Comparison of ENCODE assay signal across 1 cellular context in the genomic region with DNA sequence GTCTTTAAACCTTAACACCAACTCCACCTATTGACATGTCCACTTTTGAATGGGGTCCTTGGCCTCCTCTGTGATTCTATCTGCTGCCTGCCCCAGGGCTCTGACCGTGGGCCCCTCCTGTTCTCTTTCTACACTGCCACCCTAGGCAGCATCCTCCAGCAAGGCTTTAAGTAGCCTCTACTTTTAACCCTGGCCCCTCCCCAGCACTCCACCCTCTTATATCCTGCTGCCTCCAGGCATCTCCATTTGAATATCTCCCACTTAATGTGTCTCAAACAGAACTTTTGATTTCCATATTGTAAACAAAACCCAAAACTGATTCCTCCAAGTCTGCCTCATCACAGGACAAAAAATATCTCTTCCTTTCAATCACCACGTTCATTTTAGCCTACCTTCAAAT.
TF ChIP-seq lines count a peak whose summit lies in the region.

No MANE protein-coding gene starts in this region.

TF ChIP-seq in H1, 55 proteins besides CTCF, POLR2A, EP300 and RAD21:
- no peak for TF ChIP-seq ASH2L (IDR thresholded peaks at IDR 0.05; ENCODE audit: low read length)
- TF ChIP-seq, protein P1, sequence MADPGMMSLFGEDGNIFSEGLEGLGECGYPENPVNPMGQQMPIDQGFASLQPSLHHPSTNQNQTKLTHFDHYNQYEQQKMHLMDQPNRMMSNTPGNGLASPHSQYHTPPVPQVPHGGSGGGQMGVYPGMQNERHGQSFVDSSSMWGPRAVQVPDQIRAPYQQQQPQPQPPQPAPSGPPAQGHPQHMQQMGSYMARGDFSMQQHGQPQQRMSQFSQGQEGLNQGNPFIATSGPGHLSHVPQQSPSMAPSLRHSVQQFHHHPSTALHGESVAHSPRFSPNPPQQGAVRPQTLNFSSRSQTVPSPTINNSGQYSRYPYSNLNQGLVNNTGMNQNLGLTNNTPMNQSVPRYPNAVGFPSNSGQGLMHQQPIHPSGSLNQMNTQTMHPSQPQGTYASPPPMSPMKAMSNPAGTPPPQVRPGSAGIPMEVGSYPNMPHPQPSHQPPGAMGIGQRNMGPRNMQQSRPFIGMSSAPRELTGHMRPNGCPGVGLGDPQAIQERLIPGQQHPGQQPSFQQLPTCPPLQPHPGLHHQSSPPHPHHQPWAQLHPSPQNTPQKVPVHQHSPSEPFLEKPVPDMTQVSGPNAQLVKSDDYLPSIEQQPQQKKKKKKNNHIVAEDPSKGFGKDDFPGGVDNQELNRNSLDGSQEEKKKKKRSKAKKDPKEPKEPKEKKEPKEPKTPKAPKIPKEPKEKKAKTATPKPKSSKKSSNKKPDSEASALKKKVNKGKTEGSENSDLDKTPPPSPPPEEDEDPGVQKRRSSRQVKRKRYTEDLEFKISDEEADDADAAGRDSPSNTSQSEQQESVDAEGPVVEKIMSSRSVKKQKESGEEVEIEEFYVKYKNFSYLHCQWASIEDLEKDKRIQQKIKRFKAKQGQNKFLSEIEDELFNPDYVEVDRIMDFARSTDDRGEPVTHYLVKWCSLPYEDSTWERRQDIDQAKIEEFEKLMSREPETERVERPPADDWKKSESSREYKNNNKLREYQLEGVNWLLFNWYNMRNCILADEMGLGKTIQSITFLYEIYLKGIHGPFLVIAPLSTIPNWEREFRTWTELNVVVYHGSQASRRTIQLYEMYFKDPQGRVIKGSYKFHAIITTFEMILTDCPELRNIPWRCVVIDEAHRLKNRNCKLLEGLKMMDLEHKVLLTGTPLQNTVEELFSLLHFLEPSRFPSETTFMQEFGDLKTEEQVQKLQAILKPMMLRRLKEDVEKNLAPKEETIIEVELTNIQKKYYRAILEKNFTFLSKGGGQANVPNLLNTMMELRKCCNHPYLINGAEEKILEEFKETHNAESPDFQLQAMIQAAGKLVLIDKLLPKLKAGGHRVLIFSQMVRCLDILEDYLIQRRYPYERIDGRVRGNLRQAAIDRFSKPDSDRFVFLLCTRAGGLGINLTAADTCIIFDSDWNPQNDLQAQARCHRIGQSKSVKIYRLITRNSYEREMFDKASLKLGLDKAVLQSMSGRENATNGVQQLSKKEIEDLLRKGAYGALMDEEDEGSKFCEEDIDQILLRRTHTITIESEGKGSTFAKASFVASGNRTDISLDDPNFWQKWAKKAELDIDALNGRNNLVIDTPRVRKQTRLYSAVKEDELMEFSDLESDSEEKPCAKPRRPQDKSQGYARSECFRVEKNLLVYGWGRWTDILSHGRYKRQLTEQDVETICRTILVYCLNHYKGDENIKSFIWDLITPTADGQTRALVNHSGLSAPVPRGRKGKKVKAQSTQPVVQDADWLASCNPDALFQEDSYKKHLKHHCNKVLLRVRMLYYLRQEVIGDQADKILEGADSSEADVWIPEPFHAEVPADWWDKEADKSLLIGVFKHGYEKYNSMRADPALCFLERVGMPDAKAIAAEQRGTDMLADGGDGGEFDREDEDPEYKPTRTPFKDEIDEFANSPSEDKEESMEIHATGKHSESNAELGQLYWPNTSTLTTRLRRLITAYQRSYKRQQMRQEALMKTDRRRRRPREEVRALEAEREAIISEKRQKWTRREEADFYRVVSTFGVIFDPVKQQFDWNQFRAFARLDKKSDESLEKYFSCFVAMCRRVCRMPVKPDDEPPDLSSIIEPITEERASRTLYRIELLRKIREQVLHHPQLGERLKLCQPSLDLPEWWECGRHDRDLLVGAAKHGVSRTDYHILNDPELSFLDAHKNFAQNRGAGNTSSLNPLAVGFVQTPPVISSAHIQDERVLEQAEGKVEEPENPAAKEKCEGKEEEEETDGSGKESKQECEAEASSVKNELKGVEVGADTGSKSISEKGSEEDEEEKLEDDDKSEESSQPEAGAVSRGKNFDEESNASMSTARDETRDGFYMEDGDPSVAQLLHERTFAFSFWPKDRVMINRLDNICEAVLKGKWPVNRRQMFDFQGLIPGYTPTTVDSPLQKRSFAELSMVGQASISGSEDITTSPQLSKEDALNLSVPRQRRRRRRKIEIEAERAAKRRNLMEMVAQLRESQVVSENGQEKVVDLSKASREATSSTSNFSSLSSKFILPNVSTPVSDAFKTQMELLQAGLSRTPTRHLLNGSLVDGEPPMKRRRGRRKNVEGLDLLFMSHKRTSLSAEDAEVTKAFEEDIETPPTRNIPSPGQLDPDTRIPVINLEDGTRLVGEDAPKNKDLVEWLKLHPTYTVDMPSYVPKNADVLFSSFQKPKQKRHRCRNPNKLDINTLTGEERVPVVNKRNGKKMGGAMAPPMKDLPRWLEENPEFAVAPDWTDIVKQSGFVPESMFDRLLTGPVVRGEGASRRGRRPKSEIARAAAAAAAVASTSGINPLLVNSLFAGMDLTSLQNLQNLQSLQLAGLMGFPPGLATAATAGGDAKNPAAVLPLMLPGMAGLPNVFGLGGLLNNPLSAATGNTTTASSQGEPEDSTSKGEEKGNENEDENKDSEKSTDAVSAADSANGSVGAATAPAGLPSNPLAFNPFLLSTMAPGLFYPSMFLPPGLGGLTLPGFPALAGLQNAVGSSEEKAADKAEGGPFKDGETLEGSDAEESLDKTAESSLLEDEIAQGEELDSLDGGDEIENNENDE (IDR thresholded peaks at IDR 0.05; ENCODE audit: insufficient replicate concordance, low read length) = no peak
- TF ChIP-seq, protein P2, sequence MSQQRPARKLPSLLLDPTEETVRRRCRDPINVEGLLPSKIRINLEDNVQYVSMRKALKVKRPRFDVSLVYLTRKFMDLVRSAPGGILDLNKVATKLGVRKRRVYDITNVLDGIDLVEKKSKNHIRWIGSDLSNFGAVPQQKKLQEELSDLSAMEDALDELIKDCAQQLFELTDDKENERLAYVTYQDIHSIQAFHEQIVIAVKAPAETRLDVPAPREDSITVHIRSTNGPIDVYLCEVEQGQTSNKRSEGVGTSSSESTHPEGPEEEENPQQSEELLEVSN (IDR thresholded peaks at IDR 0.05) = no peak
- TF ChIP-seq, protein P3, sequence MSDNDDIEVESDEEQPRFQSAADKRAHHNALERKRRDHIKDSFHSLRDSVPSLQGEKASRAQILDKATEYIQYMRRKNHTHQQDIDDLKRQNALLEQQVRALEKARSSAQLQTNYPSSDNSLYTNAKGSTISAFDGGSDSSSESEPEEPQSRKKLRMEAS (IDR thresholded peaks at IDR 0.05) = no peak
TF ChIP-seq in H1: peak in this region for 0.
